Comparison of ENCODE assay signal across 13 cellular contexts in the genomic region with DNA sequence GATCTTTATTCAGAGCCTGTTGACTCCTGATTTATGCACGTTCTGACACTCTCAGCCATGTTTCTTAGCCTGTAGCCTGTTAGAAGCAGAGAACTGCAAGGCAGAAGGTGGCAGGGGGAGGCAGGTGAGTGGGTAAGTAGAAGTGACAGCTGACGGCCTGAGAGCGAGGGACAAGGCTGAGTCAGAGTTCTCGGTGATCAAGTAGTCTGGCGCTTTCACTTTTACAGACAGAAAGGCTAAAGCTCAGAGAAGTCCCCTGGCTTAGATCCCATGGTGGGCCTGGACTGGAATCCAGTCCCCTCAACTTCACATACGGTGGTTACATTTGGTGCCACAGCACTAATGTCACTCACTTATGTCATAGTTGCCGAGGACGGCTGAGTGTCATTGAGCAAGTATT.
A peak's percentile ranks its signal among the peaks of the same experiment; 100 is the strongest.
DNase-seq lines count a peak whose midpoint lies in the region; ATAC-seq and TF ChIP-seq lines count a peak whose summit lies in the region.
"Had no signal": no experiment of that assay in that cellular context is flagged by ENCODE, and none has a peak within 500 bp of the region (broad histone marks: within the 10 kb centered on the region; RNA-seq: fewer than 3 reads in every experiment).

No MANE protein-coding gene starts in this region.

- no peaks in the 10 kb centered on the region for H3K27me3 ChIP-seq in SK-N-SH (ENCODE audit: insufficient read depth)

- no peaks in the 10 kb centered on the region for H3K36me3 ChIP-seq in SK-N-SH (replicated peaks in 1 of 2; ENCODE audit: control insufficient read depth in 1 of 2, insufficient read depth in 2 of 2, low read length in 1 of 2)

- H3K27me3 Mint-ChIP-seq in Calu3 (ENCODE audit: unreplicated experiment): no peaks in the 10 kb centered on the region

- peak; percentile 45 to 78 for ATAC-seq in left cardiac atrium

- intact Hi-C loops in left cardiac atrium (cut with DNase I) (no loop called here), Calu3 (cut with micrococcal nuclease; ENCODE audit: unreplicated experiment) (no loop called here)

- H3K27ac ChIP-seq in SK-N-SH (ENCODE audit: low read depth in 2 of 2, low read length in 1 of 2): peak overlapping the region in 1 of 2 experiments; percentile 62; a peak in 3 of 4 replicates

- no peak overlapping the region; the same call in 1 of the 2 replicates for H3K9ac ChIP-seq in SK-N-SH

- peaks cover 13% of the 10 kb centered on the region for H3K4me1 Mint-ChIP-seq in Calu3 (ENCODE audit: low read depth, unreplicated experiment)

- H3K4me3 Mint-ChIP-seq in Calu3 (ENCODE audit: low read depth, unreplicated experiment): no peak overlapping the region
- H3K4me3 Mint-ChIP-seq: T-helper 1 cell treated with Interleukin-12 subunit alpha and Interleukin-12 subunit beta and Interleukin-4 antibody, amounts not matched to agents 30 μg/mL and 1 μg/mL, for 36 hours had no signal

- TF ChIP-seq CTCF in SK-N-SH (IDR thresholded peaks at IDR 0.05): no peak
- TF ChIP-seq CTCF in Calu3 (IDR thresholded peaks at IDR 0.05; ENCODE audit: unreplicated experiment): no peak

- no peak overlapping the region for H3K4me3 ChIP-seq in SK-N-SH (ENCODE audit: low read depth in 2 of 2, low read length in 1 of 2)

- WGBS in SK-N-SH (ENCODE audit: low lambda C conversion rate): 54% methylated on average over 8 of the region's 8 CpGs

- H3K4me1 ChIP-seq in SK-N-SH (ENCODE audit: control insufficient read depth in 1 of 2, insufficient read depth in 2 of 2, low read depth in 1 of 2, low read length in 1 of 2): peaks cover 5 to 13% of the 10 kb centered on the region in 2 experiments; a peak in 3 of 4 replicates

- POLR2A ChIA-PET in SK-N-SH (lab: Yijun Ruan, JAX): interaction anchor here (0.8 kb wide), 1 partner anchor 11 kb away, joined by 3 read pairs; no protein-coding TSS in a partner anchor

- in situ Hi-C loops in G401 (cut with HindIII; ENCODE audit: low sequenced_read_pairs): no loop called here

- no peaks in the 10 kb centered on the region for H3K9me2 ChIP-seq in SK-N-SH

- H3K36me3 Mint-ChIP-seq in Calu3 (ENCODE audit: insufficient read depth, unreplicated experiment): peaks cover 6% of the 10 kb centered on the region

- H3K79me2 ChIP-seq in SK-N-SH (ENCODE audit: insufficient read depth): peaks cover 13% of the 10 kb centered on the region; the same call in 1 of the 2 replicates

- CTCF ChIA-PET in SK-N-SH (lab: Yijun Ruan, JAX): interaction anchor here (1.5 to 3.7 kb wide), 4 partner anchors 9 to 15 kb away, joined by 3 to 18 read pairs (median 6); no protein-coding TSS in a partner anchor
- CTCF ChIA-PET in Calu3 (lab: Charles Lee): no interaction called here

- no TSS peak for BruUV-seq in Calu3 (replicated peaks; lab: Mats Ljungman, UMichigan)

- peak overlapping the region; percentile 56; the same call in 1 of the 2 replicates for H3K4me2 ChIP-seq in SK-N-SH

- H3K9me3 Mint-ChIP-seq in Calu3 (ENCODE audit: low read depth, unreplicated experiment): no peaks in the 10 kb centered on the region
- H3K9me3 Mint-ChIP-seq: T-helper 1 cell treated with Interleukin-12 subunit alpha and Interleukin-12 subunit beta and Interleukin-4 antibody, amounts not matched to agents 30 μg/mL and 1 μg/mL, for 36 hours had no signal

- TF ChIP-seq RAD21 in SK-N-SH (IDR thresholded peaks at IDR 0.05; ENCODE audit: low read length): no peak

- H3K9me3 ChIP-seq in SK-N-SH: no peaks in the 10 kb centered on the region

- DNase-seq in AG20443 (ENCODE audit: low spot score) (peak; percentile 22), SK-N-SH (no peak), left cardiac atrium (peak; percentile 42), renal cortical epithelial cell (ENCODE audit: low read depth) (peak; percentile 48), LoVo (ENCODE audit: low spot score) (no peak), G401 (ENCODE audit: low spot score) (no peak), NCI-H2196 (lab: John Stamatoyannopoulos, UW; ENCODE audit: unreplicated experiment) (no peak), Calu3 (no peak)
- DNase-seq: activated CD8-positive, alpha-beta memory T cell treated with anti-CD3 and anti-CD28 coated beads, Interleukin-2, amount 50 U/mL, for 48 hours; COR-L47; NCI-H2081 treated with DMSO at 0.1 percent for 48 hours; retina had no signal

- TF ChIP-seq EP300 in SK-N-SH (IDR thresholded peaks at IDR 0.05; ENCODE audit: borderline replicate concordance in 1 of 2, low read depth in 1 of 2, low read length in 1 of 2): no peak

- no peak overlapping the region for H2AFZ ChIP-seq in SK-N-SH (ENCODE audit: low read depth)

- H4K20me1 ChIP-seq in SK-N-SH (ENCODE audit: insufficient read depth): no peaks in the 10 kb centered on the region

- peaks cover 18% of the 10 kb centered on the region for H3F3A ChIP-seq in SK-N-SH (replicated peaks; ENCODE audit: insufficient read depth)

- H3K27ac Mint-ChIP-seq in Calu3 (ENCODE audit: unreplicated experiment): no peak overlapping the region
- H3K27ac Mint-ChIP-seq: T-helper 1 cell treated with Interleukin-12 subunit alpha and Interleukin-12 subunit beta and Interleukin-4 antibody, amounts not matched to agents 30 μg/mL and 1 μg/mL, for 36 hours had no signal

TF ChIP-seq in SK-N-SH, 30 proteins besides CTCF, POLR2A, EP300 and RAD21:
- TF ChIP-seq NFIC (IDR thresholded peaks at IDR 0.05; ENCODE audit: borderline replicate concordance) (no peak), RCOR1 (IDR thresholded peaks at IDR 0.05; ENCODE audit: low read length) (no peak)
- TF ChIP-seq, protein P1, sequence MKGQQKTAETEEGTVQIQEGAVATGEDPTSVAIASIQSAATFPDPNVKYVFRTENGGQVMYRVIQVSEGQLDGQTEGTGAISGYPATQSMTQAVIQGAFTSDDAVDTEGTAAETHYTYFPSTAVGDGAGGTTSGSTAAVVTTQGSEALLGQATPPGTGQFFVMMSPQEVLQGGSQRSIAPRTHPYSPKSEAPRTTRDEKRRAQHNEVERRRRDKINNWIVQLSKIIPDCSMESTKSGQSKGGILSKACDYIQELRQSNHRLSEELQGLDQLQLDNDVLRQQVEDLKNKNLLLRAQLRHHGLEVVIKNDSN (IDR thresholded peaks at IDR 0.05; ENCODE audit: borderline replicate concordance, low read depth): no peak
- TF ChIP-seq, protein P2, sequence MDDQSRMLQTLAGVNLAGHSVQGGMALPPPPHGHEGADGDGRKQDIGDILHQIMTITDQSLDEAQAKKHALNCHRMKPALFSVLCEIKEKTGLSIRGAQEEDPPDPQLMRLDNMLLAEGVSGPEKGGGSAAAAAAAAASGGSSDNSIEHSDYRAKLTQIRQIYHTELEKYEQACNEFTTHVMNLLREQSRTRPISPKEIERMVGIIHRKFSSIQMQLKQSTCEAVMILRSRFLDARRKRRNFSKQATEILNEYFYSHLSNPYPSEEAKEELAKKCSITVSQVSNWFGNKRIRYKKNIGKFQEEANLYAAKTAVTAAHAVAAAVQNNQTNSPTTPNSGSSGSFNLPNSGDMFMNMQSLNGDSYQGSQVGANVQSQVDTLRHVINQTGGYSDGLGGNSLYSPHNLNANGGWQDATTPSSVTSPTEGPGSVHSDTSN (IDR thresholded peaks at IDR 0.05): 0 out of 2 replicates have a peak, but pooled peaks have one; percentile 15

Comparison
In these comparisons a context has a peak if more than half of its experiments do, and no peak if none do; other contexts are left out.
1. DNase-seq: peak in AG20443 (single experiment), left cardiac atrium (single experiment) and renal cortical epithelial cell (single experiment); none in SK-N-SH (single experiment), LoVo (single experiment), G401 (single experiment), NCI-H2196 (single experiment) and Calu3 (single experiment).